In the genomic region with DNA sequence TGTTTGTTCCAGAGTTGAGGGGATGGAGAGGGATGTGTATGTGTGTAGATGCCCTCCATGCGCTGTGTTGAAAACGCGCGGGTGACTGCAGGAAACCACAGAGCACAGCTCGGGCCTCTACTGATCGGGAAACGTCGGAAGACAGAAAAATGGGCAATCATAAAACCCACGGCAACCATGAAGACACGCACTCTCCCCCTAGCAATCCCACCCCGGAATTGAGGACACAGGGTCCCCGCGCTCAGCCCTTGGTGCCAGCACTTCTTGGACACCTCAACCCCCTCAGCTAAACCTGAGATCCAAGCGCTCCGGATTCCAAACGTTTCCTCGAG, we compare ENCODE assay signal across 6 cellular contexts. TPM values are rescaled to one million over a fixed set of nuclear protein-coding genes. Genes with fewer than 3 reads are reported as not detected.
DNase-seq lines count a peak whose midpoint lies in the region; ATAC-seq, FAIRE-seq and TF ChIP-seq lines count a peak whose summit lies in the region.

No MANE protein-coding gene starts in this region.

- H3K9me3 ChIP-seq in AG04450 (ENCODE audit: control insufficient read depth, insufficient read depth, low read length) (no peaks in the 10 kb centered on the region; the same call in 1 of the 2 replicates), K562 (replicated peaks; ENCODE audit: control insufficient read depth, insufficient read depth, low read depth, low read length) (no peaks in the 10 kb centered on the region)

- TF ChIP-seq POLR2A in K562 (conservative IDR thresholded peaks at IDR 0.05) = no peak

- H3K36me3 ChIP-seq in K562 (ENCODE audit: control insufficient read depth, insufficient read depth, low read length) = peaks cover 59% of the 10 kb centered on the region

- peaks cover 35% of the 10 kb centered on the region for H3K4me1 Mint-ChIP-seq in nephron

- peak overlapping the region; percentile 98 to 100 (median 100) for H3K4me3 Mint-ChIP-seq in nephron

- H3K79me2 ChIP-seq in K562 (ENCODE audit: control insufficient read depth, insufficient read depth, low read length) = peaks cover 83% of the 10 kb centered on the region

- TF ChIP-seq CTCF in AG04450 (IDR thresholded peaks at IDR 0.05; ENCODE audit: low read depth, low read length) (no peak), K562 (IDR thresholded peaks at IDR 0.05 in 2 of 3, conservative IDR thresholded peaks at IDR 0.05 in 1 of 3; ENCODE audit: insufficient read depth in 2 of 3, low read depth in 1 of 3, low read length in 3 of 3) (no peak), nephron (IDR thresholded peaks at IDR 0.05; ENCODE audit: unreplicated experiment in 3 of 3) (no peak)

- no peak for FAIRE-seq in K562 (lab: Jason Lieb, UNC)

- DNase-seq in AG04450 (ENCODE audit: low read depth, low spot score) (no peak), K562 (ENCODE audit: extremely low read depth in 1 of 4, low spot score in 3 of 4) (no peak), retina (no peak), EL (no peak)

- peak overlapping the region; percentile 86 for H3K4me2 ChIP-seq in K562 (ENCODE audit: insufficient read depth, low read length)

- no peaks in the 10 kb centered on the region for H3K27me3 Mint-ChIP-seq in nephron (ENCODE audit: low read depth)

- no peaks in the 10 kb centered on the region for H3K9me3 Mint-ChIP-seq in nephron

- in situ Hi-C loops in K562 (cut with MboI) = no loop called here

- H3K27ac ChIP-seq in AG04450 (ENCODE audit: low read depth, low read length) (peak overlapping the region; percentile 81), K562 (ENCODE audit: extremely low read depth, low read depth, low read length) (peak overlapping the region; percentile 94)

- 0 out of 4 replicates have a peak, but pooled peaks of 1 of the 2 experiments have one; percentile 13 for TF ChIP-seq RAD21 in K562 (CRISPR knock-in tag; conservative IDR thresholded peaks at IDR 0.05 in 1 of 2, IDR thresholded peaks at IDR 0.05 in 1 of 2)

- intact Hi-C loops in K562 (cut with micrococcal nuclease) = loop anchor here (5.0 kb wide), 1 partner anchor 69 kb away; a partner anchor contains a TSS

- CTCF ChIA-PET in AG04450 (lab: Charles Lee) (interaction anchor here (1.5 to 2.1 kb wide), 2 partner anchors 9 to 277 kb away, joined by 3 to 13 read pairs; no protein-coding TSS in a partner anchor), K562 (lab: Yijun Ruan, JAX; ENCODE audit: low intra/inter-chr PET ratio) (no interaction called here)

- peaks cover 4% of the 10 kb centered on the region; the same call in 1 of the 2 replicates for H4K20me1 ChIP-seq in K562 (replicated peaks; ENCODE audit: control insufficient read depth, insufficient read depth, low read length)

- POLR2A ChIA-PET in AG04450 (lab: Yijun Ruan, JAX) (interaction anchor here (0.6 to 2.2 kb wide), 17 partner anchors 10 to 170 kb away, joined by 3 to 17 read pairs (median 5); a partner anchor contains a TSS), K562 (lab: Yijun Ruan, JAX) (interaction anchor here (0.5 to 8.8 kb wide), 25 partner anchors 8 to 1514 kb away, joined by 3 to 83 read pairs (median 5); a partner anchor contains a TSS)

- no peaks in the 10 kb centered on the region for H3K9me1 ChIP-seq in K562 (ENCODE audit: control insufficient read depth, insufficient read depth, low read length)

- H3K4me3 ChIP-seq in AG04450 (ENCODE audit: low read depth, low read length) = peak overlapping the region; percentile 84
- peak overlapping the region; percentile 91 for H3K4me3 ChIP-seq in K562

- peak; percentile 11 for ATAC-seq in HG03095 (IDR thresholded peaks at IDR 0.05; ENCODE audit: unreplicated experiment)
- ATAC-seq in K562 = peak; percentile 12

- WGBS in K562 (ENCODE audit: insufficient coverage, low coverage, missing lambda C conversion rate) = 0% methylated on average over 17 of the region's 17 CpGs

- peaks cover 28% of the 10 kb centered on the region for H3K36me3 Mint-ChIP-seq in nephron (ENCODE audit: low read depth)

- BruUV-seq in K562 (replicated peaks; lab: Mats Ljungman, UMichigan) = no TSS peak

- H3K4me1 ChIP-seq in K562 (replicated peaks in 1 of 2; ENCODE audit: control insufficient read depth in 2 of 2, insufficient read depth in 2 of 2, low read length in 2 of 2) = peaks cover 33 to 59% of the 10 kb centered on the region in 2 experiments; a peak in 4 of 5 replicates

- peak overlapping the region; percentile 98 to 99 (median 99) for H3K27ac Mint-ChIP-seq in nephron

- TF ChIP-seq EP300 in K562 (IDR thresholded peaks at IDR 0.05; ENCODE audit: low read length) = no peak

- H3K9ac ChIP-seq in K562 (ENCODE audit: insufficient read depth in 1 of 2, low read depth in 2 of 2, low read length in 2 of 2) = peak overlapping the region; percentile 94 to 100

- peak overlapping the region; percentile 77 for H2AFZ ChIP-seq in K562 (ENCODE audit: low read depth, low read length)

- no peaks in the 10 kb centered on the region for H3K27me3 ChIP-seq in AG04450 (ENCODE audit: control insufficient read depth, insufficient read depth, low read length)
- no peaks in the 10 kb centered on the region for H3K27me3 ChIP-seq in K562 (ENCODE audit: control insufficient read depth in 2 of 2, insufficient read depth in 2 of 2, low read length in 2 of 2)

RNA-seq across cellular contexts. Expression of a gene that starts 0.2 kb away (rescaled TPM):
- 5.4 and 6.2 TPM in 2 replicates for polyA plus RNA-seq in AG04450 (2011; rRNA removed)
- polyA minus RNA-seq in AG04450 (2011; rRNA and poly(A)+ RNA removed) = 1.1 and 2.2 TPM in 2 replicates
- 7.4 and 13.2 TPM in 2 replicates for total RNA-seq in K562 (2011; cell fraction: chromatin; rRNA removed; ENCODE audit: low replicate concordance)
- total RNA-seq in K562 (2011; cell fraction: nucleolus; rRNA removed) = 25.3 and 26.8 TPM in 2 replicates
- 18.3 and 21.1 TPM in 2 replicates for total RNA-seq in K562 (2011; cell fraction: nucleoplasm; rRNA removed)
- 44.3 and 57.3 TPM in 2 replicates for total RNA-seq in K562 (2014; rRNA removed)
- total RNA-seq in K562 (2014; rRNA removed; fragmentation: Illumina TruSeq; extraction: Trizol) = 2.4 and 3.9 TPM in 2 replicates
- 13.4 and 14.3 TPM in 2 replicates for total RNA-seq in K562 (2015; rRNA removed; fragmentation: Illumina TruSeq; extraction: Trizol)
- total RNA-seq in K562 (2021) = 21.8 and 23.0 TPM in 2 replicates
- 8.0 and 10.6 TPM in 2 replicates for polyA plus RNA-seq in K562 (2011; rRNA removed)
- 15.6 and 23.7 TPM in 2 replicates for polyA plus RNA-seq in K562 (2011; cell fraction: cytosol; rRNA removed)
- polyA plus RNA-seq in K562 (2011; cell fraction: nucleus; rRNA removed) = 9.2 and 10.1 TPM in 2 replicates
- 16.8 and 18.4 TPM in 2 replicates for polyA plus RNA-seq in K562 (2012)
- 3.3 and 8.5 TPM in 2 replicates for polyA plus RNA-seq in K562 (2014; fragmentation: Illumina TruSeq; extraction: Trizol)
- polyA plus RNA-seq in K562 (2014; fragmentation: Nextera tagmentation; extraction: Ambion mirVana) = 1 to 10 TPM; 4.8 to 7.6 TPM
- 31.3 and 42.7 TPM in 2 replicates for polyA plus RNA-seq in K562 (2014; rRNA removed)
- polyA minus RNA-seq in K562 (2011; rRNA and poly(A)+ RNA removed) = 3.4 and 3.8 TPM in 2 replicates
- 5.2 and 6.6 TPM in 2 replicates for polyA minus RNA-seq in K562 (2011; cell fraction: cytosol; rRNA and poly(A)+ RNA removed)
- 5.5 and 8.6 TPM in 2 replicates for polyA minus RNA-seq in K562 (2011; cell fraction: nucleus; rRNA and poly(A)+ RNA removed)

RNA-seq across cellular contexts. Expression of a gene that starts 0.8 kb away (rescaled TPM):
- polyA plus RNA-seq in AG04450 (2011; rRNA removed) (2.4 and 3.2 TPM in 2 replicates), K562 (2011; rRNA removed) (28.0 and 45.4 TPM in 2 replicates), K562 (2014; fragmentation: Illumina TruSeq; extraction: Trizol) (14.8 and 16.0 TPM in 2 replicates), K562 (2014; fragmentation: Nextera tagmentation; extraction: Ambion mirVana) (1 to 10 TPM; 2.6 to 6.9 TPM), K562 (2014; rRNA removed) (15.3 and 17.1 TPM in 2 replicates)
- polyA minus RNA-seq in AG04450 (2011; rRNA and poly(A)+ RNA removed) = 2.5 and 3.5 TPM in 2 replicates
- 126 and 176 TPM in 2 replicates for total RNA-seq in K562 (2011; cell fraction: chromatin; rRNA removed; ENCODE audit: low replicate concordance)
- total RNA-seq in K562 (2011; cell fraction: nucleolus; rRNA removed) = 100 and 114 TPM in 2 replicates
- 124 and 129 TPM in 2 replicates for total RNA-seq in K562 (2011; cell fraction: nucleoplasm; rRNA removed)
- total RNA-seq in K562 (2014; rRNA removed) (10.0 and 11.3 TPM in 2 replicates), K562 (2014; rRNA removed; fragmentation: Illumina TruSeq; extraction: Trizol) (12.5 and 13.4 TPM in 2 replicates), K562 (2015; rRNA removed; fragmentation: Illumina TruSeq; extraction: Trizol) (9.7 and 10.8 TPM in 2 replicates), K562 (2021) (16.8 and 20.5 TPM in 2 replicates)
- 13.2 and 31.7 TPM in 2 replicates for polyA plus RNA-seq in K562 (2011; cell fraction: cytosol; rRNA removed)
- 119 and 158 TPM in 2 replicates for polyA plus RNA-seq in K562 (2011; cell fraction: nucleus; rRNA removed)
- polyA plus RNA-seq in K562 (2012) = 10.6 and 14.7 TPM in 2 replicates
- 18.9 and 27.0 TPM in 2 replicates for polyA minus RNA-seq in K562 (2011; rRNA and poly(A)+ RNA removed)
- 14.9 and 20.0 TPM in 2 replicates for polyA minus RNA-seq in K562 (2011; cell fraction: cytosol; rRNA and poly(A)+ RNA removed)
- 31.8 and 56.5 TPM in 2 replicates for polyA minus RNA-seq in K562 (2011; cell fraction: nucleus; rRNA and poly(A)+ RNA removed)

RNA-seq across cellular contexts. Expression of a gene that starts 6.1 kb away (rescaled TPM):
- 4.6 and 4.7 TPM in 2 replicates for polyA plus RNA-seq in AG04450 (2011; rRNA removed)
- polyA minus RNA-seq in AG04450 (2011; rRNA and poly(A)+ RNA removed) = 19.3 and 22.0 TPM in 2 replicates
- total RNA-seq in K562 (2011; cell fraction: chromatin; rRNA removed; ENCODE audit: low replicate concordance) = 29.6 and 84.4 TPM in 2 replicates
- total RNA-seq in K562 (2011; cell fraction: nucleolus; rRNA removed) = 164 and 176 TPM in 2 replicates
- 111 and 137 TPM in 2 replicates for total RNA-seq in K562 (2011; cell fraction: nucleoplasm; rRNA removed)
- total RNA-seq in K562 (2014; rRNA removed) = 21.5 and 36.5 TPM in 2 replicates
- total RNA-seq in K562 (2014; rRNA removed; fragmentation: Illumina TruSeq; extraction: Trizol) = 31.8 and 72.8 TPM in 2 replicates
- 105 and 108 TPM in 2 replicates for total RNA-seq in K562 (2015; rRNA removed; fragmentation: Illumina TruSeq; extraction: Trizol)
- total RNA-seq in K562 (2021) = 65.1 and 65.2 TPM in 2 replicates
- 10.3 and 13.6 TPM in 2 replicates for polyA plus RNA-seq in K562 (2011; rRNA removed)
- 25.7 and 34.0 TPM in 2 replicates for polyA plus RNA-seq in K562 (2011; cell fraction: cytosol; rRNA removed)
- polyA plus RNA-seq in K562 (2011; cell fraction: nucleus; rRNA removed) = 37.0 and 50.1 TPM in 2 replicates
- 16.8 and 35.5 TPM in 2 replicates for polyA plus RNA-seq in K562 (2012)
- 12.7 and 15.3 TPM in 2 replicates for polyA plus RNA-seq in K562 (2014; fragmentation: Illumina TruSeq; extraction: Trizol)
- polyA plus RNA-seq in K562 (2014; fragmentation: Nextera tagmentation; extraction: Ambion mirVana) = 10 to 100 TPM; 26.4 to 31.8 TPM
- polyA plus RNA-seq in K562 (2014; rRNA removed) = 27.2 and 34.1 TPM in 2 replicates
- polyA minus RNA-seq in K562 (2011; rRNA and poly(A)+ RNA removed) = 14.7 and 14.8 TPM in 2 replicates
- 43.4 and 96.5 TPM in 2 replicates for polyA minus RNA-seq in K562 (2011; cell fraction: cytosol; rRNA and poly(A)+ RNA removed)
- polyA minus RNA-seq in K562 (2011; cell fraction: nucleus; rRNA and poly(A)+ RNA removed) = 110 and 160 TPM in 2 replicates

RNA-seq across cellular contexts. Expression of a gene that starts 6.2 kb away (rescaled TPM):
- polyA plus RNA-seq in AG04450 (2011; rRNA removed) = 38.8 and 43.6 TPM in 2 replicates
- 5.2 and 5.7 TPM in 2 replicates for polyA minus RNA-seq in AG04450 (2011; rRNA and poly(A)+ RNA removed)
- 15.3 and 32.6 TPM in 2 replicates for total RNA-seq in K562 (2011; cell fraction: chromatin; rRNA removed; ENCODE audit: low replicate concordance)
- total RNA-seq in K562 (2011; cell fraction: nucleolus; rRNA removed) = 31.2 and 41.0 TPM in 2 replicates
- 15.9 and 27.1 TPM in 2 replicates for total RNA-seq in K562 (2011; cell fraction: nucleoplasm; rRNA removed)
- 289 and 491 TPM in 2 replicates for total RNA-seq in K562 (2014; rRNA removed)
- total RNA-seq in K562 (2014; rRNA removed; fragmentation: Illumina TruSeq; extraction: Trizol) = 169 and 190 TPM in 2 replicates
- 254 and 259 TPM in 2 replicates for total RNA-seq in K562 (2015; rRNA removed; fragmentation: Illumina TruSeq; extraction: Trizol)
- 161 and 164 TPM in 2 replicates for total RNA-seq in K562 (2021)
- 88.4 and 103 TPM in 2 replicates for polyA plus RNA-seq in K562 (2011; rRNA removed)
- 60.0 and 87.2 TPM in 2 replicates for polyA plus RNA-seq in K562 (2011; cell fraction: cytosol; rRNA removed)
- polyA plus RNA-seq in K562 (2011; cell fraction: nucleus; rRNA removed) = 75.2 and 83.9 TPM in 2 replicates
- 120 and 199 TPM in 2 replicates for polyA plus RNA-seq in K562 (2012)
- polyA plus RNA-seq in K562 (2014; fragmentation: Illumina TruSeq; extraction: Trizol) = 343 and 352 TPM in 2 replicates
- 100 to 1,000 TPM; 164 to 246 TPM for polyA plus RNA-seq in K562 (2014; fragmentation: Nextera tagmentation; extraction: Ambion mirVana)
- 218 and 238 TPM in 2 replicates for polyA plus RNA-seq in K562 (2014; rRNA removed)
- polyA minus RNA-seq in K562 (2011; rRNA and poly(A)+ RNA removed) = 8.4 and 9.6 TPM in 2 replicates
- 13.8 and 21.9 TPM in 2 replicates for polyA minus RNA-seq in K562 (2011; cell fraction: cytosol; rRNA and poly(A)+ RNA removed)
- polyA minus RNA-seq in K562 (2011; cell fraction: nucleus; rRNA and poly(A)+ RNA removed) = 12.3 and 17.0 TPM in 2 replicates

RNA-seq across cellular contexts. Expression of a gene that starts 7.6 kb away (rescaled TPM):
- polyA plus RNA-seq in AG04450 (2011; rRNA removed) (92.8 and 100 TPM in 2 replicates), K562 (2011; rRNA removed) (56.3 and 66.1 TPM in 2 replicates), K562 (2014; fragmentation: Illumina TruSeq; extraction: Trizol) (141 and 145 TPM in 2 replicates), K562 (2014; fragmentation: Nextera tagmentation; extraction: Ambion mirVana) (10 to 100 TPM in 1 of 2 experiments, 1 to 10 TPM in 1; 4.8 to 10.4 TPM), K562 (2014; rRNA removed) (205 and 241 TPM in 2 replicates)
- polyA minus RNA-seq in AG04450 (2011; rRNA and poly(A)+ RNA removed) = 48.8 and 54.0 TPM in 2 replicates
- total RNA-seq in K562 (2011; cell fraction: chromatin; rRNA removed; ENCODE audit: low replicate concordance) = 80.1 and 97.1 TPM in 2 replicates
- total RNA-seq in K562 (2011; cell fraction: nucleolus; rRNA removed) = 76.6 and 77.4 TPM in 2 replicates
- total RNA-seq in K562 (2011; cell fraction: nucleoplasm; rRNA removed) = 77.6 and 81.7 TPM in 2 replicates
- total RNA-seq in K562 (2014; rRNA removed) (222 and 263 TPM in 2 replicates), K562 (2014; rRNA removed; fragmentation: Illumina TruSeq; extraction: Trizol) (43.2 and 52.3 TPM in 2 replicates), K562 (2015; rRNA removed; fragmentation: Illumina TruSeq; extraction: Trizol) (99.7 and 99.8 TPM in 2 replicates), K562 (2021) (128 and 152 TPM in 2 replicates)
- 91.6 and 116 TPM in 2 replicates for polyA plus RNA-seq in K562 (2011; cell fraction: cytosol; rRNA removed)
- polyA plus RNA-seq in K562 (2011; cell fraction: nucleus; rRNA removed) = 121 and 135 TPM in 2 replicates
- 113 and 236 TPM in 2 replicates for polyA plus RNA-seq in K562 (2012)
- 68.8 and 75.4 TPM in 2 replicates for polyA minus RNA-seq in K562 (2011; rRNA and poly(A)+ RNA removed)
- 36.9 and 47.7 TPM in 2 replicates for polyA minus RNA-seq in K562 (2011; cell fraction: cytosol; rRNA and poly(A)+ RNA removed)
- 37.6 and 51.0 TPM in 2 replicates for polyA minus RNA-seq in K562 (2011; cell fraction: nucleus; rRNA and poly(A)+ RNA removed)
